ENCODE assay signal across 8 cellular contexts in the genomic region with DNA sequence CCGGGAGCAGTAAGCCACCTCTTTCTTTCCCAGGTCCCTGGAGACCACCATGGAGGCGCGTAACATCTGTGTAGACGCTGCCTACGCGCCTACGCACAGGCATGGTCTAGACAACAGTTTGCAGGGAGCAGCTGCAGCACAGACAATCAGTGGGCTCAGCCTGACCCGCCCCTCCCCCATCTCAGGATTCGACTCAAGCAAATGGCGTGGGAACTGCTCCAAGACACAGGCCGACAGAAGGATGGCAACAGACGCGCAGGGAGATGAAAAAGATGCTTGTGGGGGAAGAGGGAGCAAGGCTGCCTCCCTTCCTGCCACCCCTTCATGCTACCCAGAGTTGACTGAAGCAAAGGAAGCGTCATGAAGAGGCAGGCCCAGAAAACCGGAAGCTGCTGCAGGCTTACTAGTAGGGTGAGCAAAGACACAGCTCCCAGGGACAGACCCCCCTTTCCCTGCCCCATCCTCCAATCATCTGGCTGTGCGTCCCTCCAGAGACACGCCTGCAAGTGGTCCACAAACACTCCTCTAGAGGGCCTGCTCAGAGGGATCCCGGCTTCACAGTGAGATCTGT. TPM values are rescaled to one million over a fixed set of nuclear protein-coding genes. Genes with fewer than 3 reads are reported as not detected.
A peak's percentile ranks its signal among the peaks of the same experiment; 100 is the strongest.
DNase-seq lines count a peak whose midpoint lies in the region; ATAC-seq and TF ChIP-seq lines count a peak whose summit lies in the region.

No MANE protein-coding gene starts in this region.

- 83% methylated on average over 18 of the region's 18 CpGs for WGBS in HUES64

- no peak overlapping the region for H3K9ac ChIP-seq in HUES64 (ENCODE audit: low read depth, low read length)

- H3K27me3 Mint-ChIP-seq in activated CD4-positive, alpha-beta T cell treated with anti-CD3 and anti-CD28 coated beads, Interleukin-2, amount 10 ng/mL, durations not matched to agents 24 days and 14 days = no peaks in the 10 kb centered on the region
- no peaks in the 10 kb centered on the region for H3K27me3 Mint-ChIP-seq in nephron (ENCODE audit: low read depth)

- intact Hi-C loops in activated CD4-positive, alpha-beta T cell treated with anti-CD3 and anti-CD28 coated beads, Interleukin-2, amount 10 ng/mL, durations not matched to agents 24 days and 14 days (cut with micrococcal nuclease) = loop anchor here (5.0 kb wide), 2 partner anchors 44 to 59 kb away; partner anchors contain the start of genes EVA1B and SH3D21

- H3K27me3 ChIP-seq in HUES64 (ENCODE audit: insufficient read depth, low read length) = no peaks in the 10 kb centered on the region
- H3K27me3 ChIP-seq in effector memory CD4-positive, alpha-beta T cell (replicated peaks; ENCODE audit: control insufficient read depth, insufficient read depth, low read length, poor library complexity, severe bottlenecking) = no peaks in the 10 kb centered on the region

- peak overlapping the region; percentile 12 for H3K27ac ChIP-seq in HUES64 (ENCODE audit: low read depth, low read length)
- H3K27ac ChIP-seq in effector memory CD4-positive, alpha-beta T cell (ENCODE audit: insufficient read depth, low read length, poor library complexity, severe bottlenecking) = peak overlapping the region; percentile 50

- H3K9me3 Mint-ChIP-seq in activated CD4-positive, alpha-beta T cell treated with anti-CD3 and anti-CD28 coated beads, Interleukin-2, amount 10 ng/mL, durations not matched to agents 24 days and 14 days = no peaks in the 10 kb centered on the region
- no peaks in the 10 kb centered on the region for H3K9me3 Mint-ChIP-seq in nephron

- DNase-seq in activated CD4-positive, alpha-beta T cell treated with anti-CD3 and anti-CD28 coated beads, Interleukin-2, amount 10 ng/mL, durations not matched to agents 24 days and 14 days = peak; percentile 89
- DNase-seq in effector memory CD4-positive, alpha-beta T cell = peak; percentile 21 to 45 (median 39)
- DNase-seq in SIG-M5 (lab: John Stamatoyannopoulos, UW) (no peak), NCI-H345 (lab: John Stamatoyannopoulos, UW) (no peak)

- H3K9me3 ChIP-seq in HUES64 (ENCODE audit: insufficient read depth, low read depth, low read length) = no peaks in the 10 kb centered on the region
- no peaks in the 10 kb centered on the region for H3K9me3 ChIP-seq in effector memory CD4-positive, alpha-beta T cell (ENCODE audit: control insufficient read depth, low read length)

- no peak for TF ChIP-seq CTCF in nephron (IDR thresholded peaks at IDR 0.05; ENCODE audit: unreplicated experiment in 3 of 3)

- H3K36me3 Mint-ChIP-seq in activated CD4-positive, alpha-beta T cell treated with anti-CD3 and anti-CD28 coated beads, Interleukin-2, amount 10 ng/mL, durations not matched to agents 24 days and 14 days (ENCODE audit: low read depth) = peaks cover 20% of the 10 kb centered on the region
- peaks cover 16% of the 10 kb centered on the region for H3K36me3 Mint-ChIP-seq in nephron (ENCODE audit: low read depth)

- peak overlapping the region; percentile 85 for H3K27ac Mint-ChIP-seq in activated CD4-positive, alpha-beta T cell treated with anti-CD3 and anti-CD28 coated beads, Interleukin-2, amount 10 ng/mL, durations not matched to agents 24 days and 14 days
- peak overlapping the region; percentile 95 to 99 (median 97) for H3K27ac Mint-ChIP-seq in nephron

- no peak for ATAC-seq in HG02938 (IDR thresholded peaks at IDR 0.05; ENCODE audit: unreplicated experiment)
- no peak for ATAC-seq in GM19452 (IDR thresholded peaks at IDR 0.05; ENCODE audit: unreplicated experiment)

- H3K4me3 Mint-ChIP-seq in activated CD4-positive, alpha-beta T cell treated with anti-CD3 and anti-CD28 coated beads, Interleukin-2, amount 10 ng/mL, durations not matched to agents 24 days and 14 days = peak overlapping the region; percentile 45
- H3K4me3 Mint-ChIP-seq in nephron = peak overlapping the region; percentile 9 to 69 (median 43)

- no peak overlapping the region for H3K4me3 ChIP-seq in HUES64 (ENCODE audit: low read length)
- no peak overlapping the region for H3K4me3 ChIP-seq in effector memory CD4-positive, alpha-beta T cell (ENCODE audit: insufficient read depth, low read depth, low read length, poor library complexity, severe bottlenecking)

- peaks cover 12% of the 10 kb centered on the region for H3K4me1 ChIP-seq in HUES64 (ENCODE audit: insufficient read depth, low read length)
- peaks cover 34% of the 10 kb centered on the region for H3K4me1 ChIP-seq in effector memory CD4-positive, alpha-beta T cell (ENCODE audit: control insufficient read depth, insufficient read depth, low read length, poor library complexity, severe bottlenecking)

- H3K36me3 ChIP-seq in HUES64 (ENCODE audit: insufficient read depth, low read length) = peaks cover 25% of the 10 kb centered on the region; the same call in 1 of the 2 replicates
- peaks cover 16% of the 10 kb centered on the region for H3K36me3 ChIP-seq in effector memory CD4-positive, alpha-beta T cell (ENCODE audit: control insufficient read depth, insufficient read depth, low read length)

- H3K4me1 Mint-ChIP-seq in activated CD4-positive, alpha-beta T cell treated with anti-CD3 and anti-CD28 coated beads, Interleukin-2, amount 10 ng/mL, durations not matched to agents 24 days and 14 days = peaks cover 40% of the 10 kb centered on the region
- peaks cover 53% of the 10 kb centered on the region for H3K4me1 Mint-ChIP-seq in nephron

RNA-seq across cellular contexts. Expression of gene STK40, which starts 19.5 kb away (rescaled TPM):
- polyA plus RNA-seq in HUES64 (2013, experiment 1 of 2) = 18.8 TPM
- 23.2 TPM for polyA plus RNA-seq in HUES64 (2013, experiment 2 of 2)
- total RNA-seq in activated CD4-positive, alpha-beta T cell treated with anti-CD3 and anti-CD28 coated beads, Interleukin-2, amount 10 ng/mL, durations not matched to agents 24 days and 14 days = 40.6 and 51.3 TPM in 2 replicates

RNA-seq across cellular contexts. Expression of gene LSM10, which starts 31.5 kb away (rescaled TPM):
- polyA plus RNA-seq in HUES64 (2013, experiment 1 of 2) = 38.7 TPM
- 44.3 TPM for polyA plus RNA-seq in HUES64 (2013, experiment 2 of 2)
- total RNA-seq in activated CD4-positive, alpha-beta T cell treated with anti-CD3 and anti-CD28 coated beads, Interleukin-2, amount 10 ng/mL, durations not matched to agents 24 days and 14 days = 58.6 and 61.6 TPM in 2 replicates

RNA-seq across cellular contexts. Expression of gene EVA1B, which starts 42.7 kb away (rescaled TPM):
- polyA plus RNA-seq in HUES64 (2013, experiment 1 of 2) = 17.2 TPM
- 31.1 TPM for polyA plus RNA-seq in HUES64 (2013, experiment 2 of 2)
- 7.5 and 9.0 TPM in 2 replicates for total RNA-seq in activated CD4-positive, alpha-beta T cell treated with anti-CD3 and anti-CD28 coated beads, Interleukin-2, amount 10 ng/mL, durations not matched to agents 24 days and 14 days

Comparison
In these comparisons a context has a peak if more than half of its experiments do, and no peak if none do; other contexts are left out.
1. DNase-seq: peak in activated CD4-positive, alpha-beta T cell treated with anti-CD3 and anti-CD28 coated beads, Interleukin-2, amount 10 ng/mL, durations not matched to agents 24 days and 14 days (single experiment) and effector memory CD4-positive, alpha-beta T cell (3 of 3); none in SIG-M5 (single experiment) and NCI-H345 (single experiment).